Comparison of ENCODE assay signal across 29 cellular contexts in the genomic region with DNA sequence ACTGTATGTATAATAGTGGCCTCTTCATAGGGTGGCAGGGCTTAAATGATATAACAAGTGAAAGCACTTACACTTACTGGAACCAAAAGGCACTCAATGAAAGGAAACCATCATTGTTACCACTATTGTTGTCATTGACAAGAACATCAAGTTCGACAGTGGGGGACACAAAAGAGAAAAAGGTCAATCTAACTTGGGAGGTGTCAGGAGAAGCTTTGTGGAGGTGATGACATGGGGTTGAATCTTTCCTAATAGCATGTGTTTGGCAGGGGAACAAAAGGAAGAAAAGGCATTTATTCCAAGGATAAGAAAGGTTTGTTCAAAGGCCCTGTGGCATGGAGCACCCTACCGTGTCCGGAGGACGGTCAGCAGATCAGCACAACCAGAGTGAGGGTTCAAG. TPM values are rescaled to one million over a fixed set of nuclear protein-coding genes. Genes with fewer than 3 reads are reported as not detected.
"Had no signal": no experiment of that assay in that cellular context is flagged by ENCODE, and none has a peak within 500 bp of the region (broad histone marks: within the 10 kb centered on the region; RNA-seq: fewer than 3 reads in every experiment).

No MANE protein-coding gene starts in this region.

- H3K27me3 Mint-ChIP-seq: activated CD4-positive, alpha-beta T cell treated with anti-CD3 and anti-CD28 coated beads, Interleukin-2, amount 10 ng/mL, durations not matched to agents 7 days and 5 days; activated naive CD4-positive, alpha-beta T cell treated with anti-CD3 and anti-CD28 coated beads, Interleukin-2, amount 10 ng/mL, durations not matched to agents 7 days and 5 days had no signal

- H3K9me3 Mint-ChIP-seq: activated CD4-positive, alpha-beta memory T cell treated with anti-CD3 and anti-CD28 coated beads, Interleukin-2, amount 10 ng/mL, durations not matched to agents 7 days and 5 days; activated CD4-positive, alpha-beta T cell treated with anti-CD3 and anti-CD28 coated beads, Interleukin-2, amount 10 ng/mL, durations not matched to agents 7 days and 5 days; activated naive CD4-positive, alpha-beta T cell treated with anti-CD3 and anti-CD28 coated beads, Interleukin-2, amount 10 ng/mL, durations not matched to agents 7 days and 5 days; activated T-cell treated with anti-CD3 and anti-CD28 coated beads, Interleukin-2, amount 50 U/mL, for 24 hours; WTC11 had no signal

- H3K9me3 ChIP-seq: adrenal gland, body of pancreas, colonic mucosa had no signal

- H3K36me3 ChIP-seq: adrenal gland, colonic mucosa had no signal

- H3K36me3 Mint-ChIP-seq: activated naive CD4-positive, alpha-beta T cell treated with anti-CD3 and anti-CD28 coated beads, Interleukin-2, amount 10 ng/mL, durations not matched to agents 7 days and 5 days; activated naive CD4-positive, alpha-beta T cell treated with anti-CD3 and anti-CD28 coated beads, Interleukin-2, amount 50 U/mL, for 72 hours; WTC11 had no signal

- H3K27ac ChIP-seq: adrenal gland, body of pancreas, colonic mucosa, epithelial cell of prostate, VCaP had no signal

- H3K4me3 Mint-ChIP-seq: activated CD4-positive, alpha-beta memory T cell treated with anti-CD3 and anti-CD28 coated beads, Interleukin-2, amount 10 ng/mL, durations not matched to agents 7 days and 5 days; activated CD4-positive, alpha-beta T cell treated with anti-CD3 and anti-CD28 coated beads, Interleukin-2, amount 10 ng/mL, durations not matched to agents 7 days and 5 days; activated naive CD4-positive, alpha-beta T cell treated with anti-CD3 and anti-CD28 coated beads, Interleukin-2, amount 10 ng/mL, durations not matched to agents 7 days and 5 days; activated T-cell treated with anti-CD3 and anti-CD28 coated beads, Interleukin-2, amount 50 U/mL, for 24 hours; activated T-cell treated with anti-CD3 and anti-CD28 coated beads, Interleukin-2, amount 50 U/mL, for 72 hours; WTC11 had no signal

- ATAC-seq: activated naive CD4-positive, alpha-beta T cell treated with anti-CD3 and anti-CD28 coated beads, Interleukin-2, amount 50 U/mL, for 72 hours; activated T-cell treated with anti-CD3 and anti-CD28 coated beads, Interleukin-2, amount 50 U/mL, for 72 hours; body of pancreas; esophagus mucosa; WTC11 had no signal

- DNase-seq: activated CD4-positive, alpha-beta memory T cell treated with anti-CD3 and anti-CD28 coated beads, Interleukin-2, amount 10 ng/mL, durations not matched to agents 7 days and 5 days; activated CD4-positive, alpha-beta T cell treated with anti-CD3 and anti-CD28 coated beads for 1 hour; activated CD4-positive, alpha-beta T cell treated with anti-CD3 and anti-CD28 coated beads for 4 hours; activated CD4-positive, alpha-beta T cell treated with anti-CD3 and anti-CD28 coated beads, Interleukin-2, amount 10 ng/mL, durations not matched to agents 7 days and 5 days; activated CD4-positive, alpha-beta T cell treated with anti-CD3 and anti-CD28 coated beads, Interleukin-2, amount 50 U/mL, for 4 hours; activated CD8-positive, alpha-beta memory T cell treated with anti-CD3 and anti-CD28 coated beads, Interleukin-2, amount 50 U/mL, for 48 hours; activated gamma-delta T cell; activated naive CD4-positive, alpha-beta T cell; activated naive CD4-positive, alpha-beta T cell treated with anti-CD3 and anti-CD28 coated beads, Interleukin-2, amount 10 ng/mL, durations not matched to agents 7 days and 5 days; activated T-cell treated with anti-CD3 and anti-CD28 coated beads for 4 hours; activated T-cell treated with anti-CD3 and anti-CD28 coated beads, Interleukin-2, amount 50 U/mL, for 24 hours; activated T-cell treated with anti-CD3 and anti-CD28 coated beads, Interleukin-2, amount 50 U/mL, for 72 hours; adrenal gland; amygdala; aorta; body of pancreas; central memory CD4-positive, alpha-beta T cell; cerebellar nuclear complex; colonic mucosa; effector CD8-positive, alpha-beta T cell; foreskin fibroblast; T-helper 2 cell had no signal

- H3K27me3 ChIP-seq: adrenal gland, body of pancreas, colonic mucosa had no signal

- H3K4me1 Mint-ChIP-seq: activated CD4-positive, alpha-beta memory T cell treated with anti-CD3 and anti-CD28 coated beads, Interleukin-2, amount 10 ng/mL, durations not matched to agents 7 days and 5 days; activated CD4-positive, alpha-beta T cell treated with anti-CD3 and anti-CD28 coated beads, Interleukin-2, amount 10 ng/mL, durations not matched to agents 7 days and 5 days; activated naive CD4-positive, alpha-beta T cell treated with anti-CD3 and anti-CD28 coated beads, Interleukin-2, amount 10 ng/mL, durations not matched to agents 7 days and 5 days had no signal

- H3K4me1 ChIP-seq: adrenal gland, body of pancreas, colonic mucosa had no signal

- H3K4me3 ChIP-seq: adrenal gland, body of pancreas, colonic mucosa had no signal

- H3K27ac Mint-ChIP-seq: activated CD4-positive, alpha-beta memory T cell treated with anti-CD3 and anti-CD28 coated beads, Interleukin-2, amount 10 ng/mL, durations not matched to agents 7 days and 5 days; activated CD4-positive, alpha-beta T cell treated with anti-CD3 and anti-CD28 coated beads, Interleukin-2, amount 10 ng/mL, durations not matched to agents 7 days and 5 days; activated naive CD4-positive, alpha-beta T cell treated with anti-CD3 and anti-CD28 coated beads, Interleukin-2, amount 10 ng/mL, durations not matched to agents 7 days and 5 days; activated naive CD4-positive, alpha-beta T cell treated with anti-CD3 and anti-CD28 coated beads, Interleukin-2, amount 50 U/mL, for 72 hours; activated T-cell treated with anti-CD3 and anti-CD28 coated beads, Interleukin-2, amount 50 U/mL, for 24 hours; activated T-cell treated with anti-CD3 and anti-CD28 coated beads, Interleukin-2, amount 50 U/mL, for 72 hours; WTC11 had no signal

RNA-seq across cellular contexts. Expression of a gene that starts 18.2 kb away (rescaled TPM):
- total RNA-seq: activated CD4-positive, alpha-beta memory T cell treated with anti-CD3 and anti-CD28 coated beads, Interleukin-2, amount 10 ng/mL, durations not matched to agents 7 days and 5 days; activated CD4-positive, alpha-beta T cell treated with anti-CD3 and anti-CD28 coated beads, Interleukin-2, amount 10 ng/mL, durations not matched to agents 7 days and 5 days; activated naive CD4-positive, alpha-beta T cell treated with anti-CD3 and anti-CD28 coated beads, Interleukin-2, amount 50 U/mL, for 72 hours; activated T-cell treated with anti-CD3 and anti-CD28 coated beads, Interleukin-2, amount 50 U/mL, for 72 hours; colonic mucosa; endothelial cell of umbilical vein; esophagus mucosa; T-helper 1 cell treated with Interleukin-12 subunit alpha and Interleukin-12 subunit beta and Interleukin-4 antibody, amounts not matched to agents 30 ng/mL and 1 ng/mL, for 36 hours had no signal
